8 cellular contexts compared by ENCODE assay signal in the genomic region with DNA sequence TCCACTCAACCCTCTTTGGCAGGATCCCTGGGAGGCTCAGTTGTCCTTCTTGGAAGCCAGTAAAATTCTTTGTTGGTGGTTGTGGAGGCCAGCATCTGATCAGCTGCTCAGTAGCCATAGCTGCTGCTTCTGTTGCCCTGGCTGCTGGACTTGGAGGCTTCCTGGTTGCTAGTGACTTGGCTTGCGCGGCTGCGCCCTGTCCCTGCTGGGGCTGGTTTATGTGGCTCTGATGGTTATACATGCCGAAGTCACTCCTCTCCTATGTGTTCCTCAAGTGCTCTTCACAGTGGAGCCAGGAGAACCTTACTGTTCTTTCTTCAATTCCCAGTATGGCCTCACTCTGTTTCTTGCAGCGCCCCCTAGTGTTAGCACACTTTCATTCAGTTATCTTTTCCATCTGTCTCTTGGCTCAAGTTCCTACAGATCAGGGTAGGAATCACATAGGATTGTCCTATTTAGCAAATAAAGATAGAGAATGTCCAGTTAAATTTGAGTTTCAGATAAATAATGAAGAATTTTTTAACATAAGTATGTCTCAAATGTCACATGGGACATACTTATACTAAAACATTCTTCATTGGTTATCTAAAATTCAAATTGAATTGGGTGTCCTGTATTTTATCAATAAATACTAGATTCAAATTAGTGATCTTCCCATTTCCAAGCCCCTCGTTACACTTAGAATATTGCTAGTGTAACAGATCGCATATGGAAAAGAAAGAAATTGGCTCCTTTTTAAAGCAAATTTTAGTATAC.
DNase-seq lines count a peak whose midpoint lies in the region; ATAC-seq, FAIRE-seq and TF ChIP-seq lines count a peak whose summit lies in the region.

No MANE protein-coding gene starts in this region.

- no peaks in the 10 kb centered on the region for H3K27me3 ChIP-seq in brain microvascular endothelial cell (replicated peaks)

- in situ Hi-C loops in GM13977 (cut with MboI; ENCODE audit: low pct_unique_long_range_greater_than_20kb, low sequenced_read_pairs, unreplicated experiment): no loop called here
- in situ Hi-C loops in brain microvascular endothelial cell (cut with HindIII; ENCODE audit: low pct_ligation_motif_present, low sequenced_read_pairs): no loop called here

- FAIRE-seq in GM12892 (lab: Jason Lieb, UNC): no peak

- H3K36me3 ChIP-seq in brain microvascular endothelial cell (replicated peaks): no peaks in the 10 kb centered on the region

- no peak overlapping the region for H3K4me3 ChIP-seq in brain microvascular endothelial cell (ENCODE audit: low read depth, low read length)

- peak; percentile 71 for ATAC-seq in HG03565 (IDR thresholded peaks at IDR 0.05; ENCODE audit: unreplicated experiment)
- ATAC-seq in stimulated activated naive CD8-positive, alpha-beta T cell treated with anti-CD3 and anti-CD28 coated beads, Interleukin-15, Interleukin-2, amounts not matched to agents 100 U/mL and 50 U/mL, for 24 hours: no peak

- no peak for TF ChIP-seq POLR2A in GM12892 (IDR thresholded peaks at IDR 0.05; ENCODE audit: low read depth, low read length)

- peak; percentile 46 for DNase-seq in AG08395 (ENCODE audit: low spot score)
- peak; percentile 39 for DNase-seq in GM13977 (ENCODE audit: low spot score)
- DNase-seq in RPMI8226: peak; percentile 70
- DNase-seq in brain microvascular endothelial cell: no peak
- peak; percentile 33 for DNase-seq in left kidney (ENCODE audit: low read depth, low spot score)
- peak; percentile 65 for DNase-seq in stimulated activated naive CD8-positive, alpha-beta T cell treated with anti-CD3 and anti-CD28 coated beads, Interleukin-15, Interleukin-2, amounts not matched to agents 100 U/mL and 50 U/mL, for 24 hours
- DNase-seq in GM12892 (ENCODE audit: insufficient read length): no peak

- TF ChIP-seq CTCF in GM13977 (IDR thresholded peaks at IDR 0.05; ENCODE audit: extremely low read depth, insufficient read depth, missing control alignments): peak; percentile 72
- TF ChIP-seq CTCF in brain microvascular endothelial cell (IDR thresholded peaks at IDR 0.05; ENCODE audit: low read depth, low read length, missing control alignments): peak; percentile 63

- no peak overlapping the region for H3K27ac ChIP-seq in brain microvascular endothelial cell

Comparison
In these comparisons a context has a peak if more than half of its experiments do, and no peak if none do; other contexts are left out.
1. DNase-seq: peak in AG08395 (single experiment), GM13977 (single experiment), RPMI8226 (single experiment), left kidney (single experiment) and stimulated activated naive CD8-positive, alpha-beta T cell treated with anti-CD3 and anti-CD28 coated beads, Interleukin-15, Interleukin-2, amounts not matched to agents 100 U/mL and 50 U/mL, for 24 hours (single experiment); none in brain microvascular endothelial cell (single experiment) and GM12892 (single experiment).